Comparison of ENCODE assay signal across 1 cellular context in genomic region chr7:22269963-22270362, GRCh38.
TF ChIP-seq lines count a peak whose summit lies in the region.

No MANE protein-coding gene starts in this region.

TF ChIP-seq in HepG2, 621 proteins besides CTCF, POLR2A, EP300 and RAD21 (continued from another document):
- TF ChIP-seq FOXP4 (CRISPR knock-in tag; IDR thresholded peaks at IDR 0.05) (0 out of 2 replicates have a peak, but pooled peaks have one; percentile 36), ETS1 (CRISPR knock-in tag; IDR thresholded peaks at IDR 0.05) (no peak), BCL6 (CRISPR knock-in tag; IDR thresholded peaks at IDR 0.05) (0 out of 2 replicates have a peak, but pooled peaks have one; percentile 8), POLR2AphosphoS2 (IDR thresholded peaks at IDR 0.05; ENCODE audit: low read depth, low read length) (no peak), ZMYM3 (CRISPR knock-in tag; IDR thresholded peaks at IDR 0.05) (no peak)
TF ChIP-seq in HepG2: peak in this region for 11.
